Comparison of ENCODE assay signal across 11 cellular contexts in genomic region chr3:46903341-46904302, GRCh38. TPM values are rescaled to one million over a fixed set of nuclear protein-coding genes. Genes with fewer than 3 reads are reported as not detected.
A peak's percentile ranks its signal among the peaks of the same experiment; 100 is the strongest.
DNase-seq lines count a peak whose midpoint lies in the region; ATAC-seq and FAIRE-seq lines count a peak whose summit lies in the region.
"Had no signal": no experiment of that assay in that cellular context is flagged by ENCODE, and none has a peak within 500 bp of the region (broad histone marks: within the 10 kb centered on the region; RNA-seq: fewer than 3 reads in every experiment).

No MANE protein-coding gene starts in this region.

- peak; percentile 77 for DNase-seq in GM03348 (ENCODE audit: low spot score)
- DNase-seq in NCI-H226, result peak; percentile 47
- peak; percentile 22 to 53 for DNase-seq in dermis microvascular lymphatic vessel endothelial cell (ENCODE audit: low read depth in 2 of 2)
- DNase-seq in posterior vena cava (ENCODE audit: low spot score), result peak; percentile 82
- no peak for DNase-seq in GM19238 (ENCODE audit: insufficient read length, low spot score)
- DNase-seq in amygdala (lab: John Stamatoyannopoulos, UW), result no peak
- DNase-seq in frontal cortex (ENCODE audit: low spot score in 2 of 2), result no peak
- DNase-seq: DMS 273 treated with DMSO at 0.1 percent for 48 hours, islet precursor cell, NCI-H2029 treated with DMSO at 0.1 percent for 48 hours had no signal

- no peak for ATAC-seq in GM19023 (IDR thresholded peaks at IDR 0.05; ENCODE audit: unreplicated experiment)

- intact Hi-C loops in posterior vena cava (cut with DNase I), result no loop called here

- no peak for FAIRE-seq in frontal cortex (lab: Jason Lieb, UNC)

RNA-seq across cellular contexts. Expression of gene PTH1R, which starts 26.1 kb away (rescaled TPM):
- total RNA-seq in dermis microvascular lymphatic vessel endothelial cell (under 0.01 and 0.13 TPM in 2 replicates), posterior vena cava (10 to 100 TPM in 1 of 2 donors, 1 to 10 TPM in 1; 5.8 to 17.9 TPM), frontal cortex (2.0 TPM)

RNA-seq across cellular contexts. Expression of gene MYL3, which starts 40.4 kb away (rescaled TPM):
- total RNA-seq in dermis microvascular lymphatic vessel endothelial cell, result 0.13 TPM in 1 of 2 replicates, not detected in the other
- total RNA-seq in posterior vena cava, result 1 to 10 TPM; 3.2 to 5.9 TPM
- total RNA-seq in frontal cortex, result not detected

Comparison
In these comparisons a context has a peak if more than half of its experiments do, and no peak if none do; other contexts are left out.
1. DNase-seq: peak in GM03348 (single experiment), NCI-H226 (single experiment), dermis microvascular lymphatic vessel endothelial cell (2 of 2) and posterior vena cava (single experiment); none in GM19238 (single experiment), amygdala (0 of 56) and frontal cortex (0 of 2).